In the genomic region with DNA sequence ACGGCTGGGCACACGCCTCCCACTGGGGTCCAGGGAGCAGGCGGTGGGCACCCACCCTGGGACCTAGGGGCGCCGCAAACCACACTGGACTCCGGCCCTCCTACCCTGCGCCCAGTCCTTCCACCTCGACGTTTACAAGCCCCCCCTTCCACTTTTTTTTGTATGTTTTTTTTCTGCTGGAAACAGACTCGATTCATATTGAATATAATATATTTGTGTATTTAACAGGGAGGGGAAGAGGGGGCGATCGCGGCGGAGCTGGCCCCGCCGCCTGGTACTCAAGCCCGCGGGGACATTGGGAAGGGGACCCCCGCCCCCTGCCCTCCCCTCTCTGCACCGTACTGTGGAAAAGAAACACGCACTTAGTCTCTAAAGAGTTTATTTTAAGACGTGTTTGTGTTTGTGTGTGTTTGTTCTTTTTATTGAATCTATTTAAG, we compare ENCODE assay signal across 9 cellular contexts. TPM values are rescaled to one million over a fixed set of nuclear protein-coding genes. Genes with fewer than 3 reads are reported as not detected.
A peak's percentile ranks its signal among the peaks of the same experiment; 100 is the strongest.
DNase-seq lines count a peak whose midpoint lies in the region; ATAC-seq and TF ChIP-seq lines count a peak whose summit lies in the region.
"Had no signal": no experiment of that assay in that cellular context is flagged by ENCODE, and none has a peak within 500 bp of the region (broad histone marks: within the 10 kb centered on the region; RNA-seq: fewer than 3 reads in every experiment).

No MANE protein-coding gene starts in this region.

- H3K4me3 ChIP-seq in GM23338 (peak overlapping the region; percentile 83), SU-DHL-6 (ENCODE audit: insufficient read depth, low read length, poor library complexity, severe bottlenecking) (peak overlapping the region; percentile 60), esophagus muscularis mucosa (peak overlapping the region; percentile 87 to 97 (median 90)), retinal pigment epithelial cell (ENCODE audit: low read length) (peak overlapping the region; percentile 76)

- intact Hi-C loops in esophagus muscularis mucosa (cut with DNase I) = no loop called here

- H3K4me1 Mint-ChIP-seq in GM23338 = peaks cover 38% of the 10 kb centered on the region

- WGBS in esophagus muscularis mucosa = under 1% methylated on average over 22 of the region's 22 CpGs

- TF ChIP-seq POLR2A in esophagus muscularis mucosa (IDR thresholded peaks at IDR 0.05; ENCODE audit: low read depth) = no peak

- no peak for TF ChIP-seq CTCF in GM23338 (conservative IDR thresholded peaks at IDR 0.05; ENCODE audit: low read depth in 2 of 2)
- TF ChIP-seq CTCF in SU-DHL-6 (IDR thresholded peaks at IDR 0.05; ENCODE audit: insufficient read depth, low read length, poor library complexity, severe bottlenecking) = no peak
- TF ChIP-seq CTCF in esophagus muscularis mucosa (IDR thresholded peaks at IDR 0.05) = no peak
- no peak for TF ChIP-seq CTCF in retinal pigment epithelial cell (conservative IDR thresholded peaks at IDR 0.05; ENCODE audit: low read depth, low read length)

- H3K9ac ChIP-seq in SU-DHL-6 (ENCODE audit: low read length) = peak overlapping the region; percentile 77

- peak overlapping the region; percentile 85 for H3K4me3 Mint-ChIP-seq in GM23338

- no peak overlapping the region for H2AFZ ChIP-seq in GM23338
- peak overlapping the region; percentile 65 for H2AFZ ChIP-seq in SU-DHL-6 (ENCODE audit: low read depth, low read length, severe bottlenecking)

- peaks cover 40% of the 10 kb centered on the region for H3K4me1 ChIP-seq in GM23338 (ENCODE audit: insufficient read depth)
- peaks cover 34 to 54% (median 52%) of the 10 kb centered on the region in 4 donors for H3K4me1 ChIP-seq in esophagus muscularis mucosa

- no peak overlapping the region for H3K27ac Mint-ChIP-seq in GM23338

- TF ChIP-seq EP300 in esophagus muscularis mucosa (IDR thresholded peaks at IDR 0.05) = no peak

- H3K9me3 Mint-ChIP-seq in GM23338 = peaks cover 3% of the 10 kb centered on the region; the same call in 2 of the 3 replicates

- ATAC-seq in GM23338 (no peak), GM21576 (IDR thresholded peaks at IDR 0.05; ENCODE audit: unreplicated experiment) (no peak), HG03521 (IDR thresholded peaks at IDR 0.05; ENCODE audit: unreplicated experiment) (no peak), HG03439 (IDR thresholded peaks at IDR 0.05; ENCODE audit: unreplicated experiment) (no peak)

- no peaks in the 10 kb centered on the region for H3K36me3 ChIP-seq in GM23338 (ENCODE audit: insufficient read depth)
- no peaks in the 10 kb centered on the region for H3K36me3 ChIP-seq in SU-DHL-6 (ENCODE audit: low read length)
- H3K36me3 ChIP-seq in esophagus muscularis mucosa = peaks cover 0 to 17% (median 4%) of the 10 kb centered on the region in 4 donors

- peaks cover 18% of the 10 kb centered on the region for H3K36me3 Mint-ChIP-seq in GM23338 (ENCODE audit: low read depth)

- H3K9me2 ChIP-seq in GM23338 (ENCODE audit: insufficient read depth) = no peaks in the 10 kb centered on the region
- no peaks in the 10 kb centered on the region for H3K9me2 ChIP-seq in SU-DHL-6 (replicated peaks; ENCODE audit: insufficient read depth, low read length)

- H3K27me3 Mint-ChIP-seq in GM23338 (ENCODE audit: insufficient read depth, low read depth, poor library complexity) = peaks cover 46% of the 10 kb centered on the region

- no peaks in the 10 kb centered on the region for H4K20me1 ChIP-seq in GM23338 (replicated peaks; ENCODE audit: insufficient read depth)
- H4K20me1 ChIP-seq in SU-DHL-6 (ENCODE audit: low read depth, low read length) = no peaks in the 10 kb centered on the region

- H3K79me2 ChIP-seq in GM23338 (replicated peaks; ENCODE audit: insufficient read depth) (no peaks in the 10 kb centered on the region), SU-DHL-6 (ENCODE audit: insufficient read depth, low read length) (no peaks in the 10 kb centered on the region)

- H3F3A ChIP-seq in GM23338 (replicated peaks; ENCODE audit: low read depth) (peaks cover 35% of the 10 kb centered on the region), SU-DHL-6 (ENCODE audit: insufficient read depth) (peaks cover 36% of the 10 kb centered on the region)

- H3K4me2 ChIP-seq in GM23338 (peak overlapping the region; percentile 96), SU-DHL-6 (ENCODE audit: low read depth, low read length, poor library complexity, severe bottlenecking) (peak overlapping the region; percentile 94)

- H3K27me3 ChIP-seq in GM23338 (ENCODE audit: insufficient read depth) (peaks cover 27% of the 10 kb centered on the region), SU-DHL-6 (ENCODE audit: low read length) (no peaks in the 10 kb centered on the region), esophagus muscularis mucosa (no peaks in the 10 kb centered on the region)

- H3K9me3 ChIP-seq in SU-DHL-6 (ENCODE audit: insufficient read depth, low read length) = no peaks in the 10 kb centered on the region
- H3K9me3 ChIP-seq in esophagus muscularis mucosa = peaks cover 0 to 3% (median 0%) of the 10 kb centered on the region in 4 donors

- DNase-seq in GM23338 (ENCODE audit: low spot score) (no peak), esophagus muscularis mucosa (ENCODE audit: extremely low spot score) (no peak), retinal pigment epithelial cell (ENCODE audit: low read depth) (no peak)
- no peak for DNase-seq in stimulated activated CD4-positive, alpha-beta T cell treated with anti-CD3 and anti-CD28 coated beads, Interleukin-2, amount 100 ng/mL, for 24 hours

- peak overlapping the region; percentile 90 for H3K27ac ChIP-seq in GM23338 (ENCODE audit: low read depth)
- peak overlapping the region; percentile 70 for H3K27ac ChIP-seq in SU-DHL-6 (ENCODE audit: low read depth, low read length)
- peak overlapping the region; percentile 97 to 99 (median 99) for H3K27ac ChIP-seq in esophagus muscularis mucosa (replicated peaks in 1 of 4)

TF ChIP-seq in GM23338, 12 proteins besides CTCF, POLR2A, EP300 and RAD21 (continues in another document):
- TF ChIP-seq EZH2 (IDR thresholded peaks at IDR 0.05; ENCODE audit: low read depth, unreplicated experiment) (no peak), JUNB (IDR thresholded peaks at IDR 0.05; ENCODE audit: unreplicated experiment) (no peak), POLR2AphosphoS5 (IDR thresholded peaks at IDR 0.05; ENCODE audit: low read depth) (no peak), STAT1 (IDR thresholded peaks at IDR 0.05; ENCODE audit: unreplicated experiment) (no peak)
- TF ChIP-seq, protein P1, sequence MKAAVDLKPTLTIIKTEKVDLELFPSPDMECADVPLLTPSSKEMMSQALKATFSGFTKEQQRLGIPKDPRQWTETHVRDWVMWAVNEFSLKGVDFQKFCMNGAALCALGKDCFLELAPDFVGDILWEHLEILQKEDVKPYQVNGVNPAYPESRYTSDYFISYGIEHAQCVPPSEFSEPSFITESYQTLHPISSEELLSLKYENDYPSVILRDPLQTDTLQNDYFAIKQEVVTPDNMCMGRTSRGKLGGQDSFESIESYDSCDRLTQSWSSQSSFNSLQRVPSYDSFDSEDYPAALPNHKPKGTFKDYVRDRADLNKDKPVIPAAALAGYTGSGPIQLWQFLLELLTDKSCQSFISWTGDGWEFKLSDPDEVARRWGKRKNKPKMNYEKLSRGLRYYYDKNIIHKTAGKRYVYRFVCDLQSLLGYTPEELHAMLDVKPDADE (IDR thresholded peaks at IDR 0.05) = no peak

RNA-seq across cellular contexts. Expression of gene JUNB, which starts 1.6 kb away (rescaled TPM):
- 16.0 and 20.2 TPM in 2 replicates for total RNA-seq in GM23338 (2014; rRNA removed; shearing (Covaris generic))
- polyA plus RNA-seq in GM23338 (2016; fragmentation: Nextera tagmentation; extraction: Ambion mirVana) = 7.7 and 7.8 TPM in 2 replicates
- total RNA-seq in esophagus muscularis mucosa = 1,000 to 10,000 TPM in 1 of 4 donors, 100 to 1,000 TPM in 2, 10 to 100 TPM in 1; 82.2 to 1,609 (median 182) TPM

RNA-seq across cellular contexts. Expression of gene PRDX2, which starts 8.7 kb away (rescaled TPM):
- total RNA-seq in GM23338 (2014; rRNA removed; shearing (Covaris generic)) = 465 and 486 TPM in 2 replicates
- polyA plus RNA-seq in GM23338 (2016; fragmentation: Nextera tagmentation; extraction: Ambion mirVana) = 314 and 346 TPM in 2 replicates
- 100 to 1,000 TPM; 236 to 275 (median 250) TPM for total RNA-seq in esophagus muscularis mucosa

RNA-seq across cellular contexts. Expression of gene THSD8, which starts 9.0 kb away (rescaled TPM):
- 0.38 TPM in 1 of 2 replicates, not detected in the other for total RNA-seq in GM23338 (2014; rRNA removed; shearing (Covaris generic))
- 38.5 and 42.2 TPM in 2 replicates for polyA plus RNA-seq in GM23338 (2016; fragmentation: Nextera tagmentation; extraction: Ambion mirVana)
- total RNA-seq in esophagus muscularis mucosa = under 1 TPM in 1 of 4 donors, not detected in 3; 0.65 TPM
- total RNA-seq: M059J had no signal

RNA-seq across cellular contexts. Expression of gene RNASEH2A, which starts 13.5 kb away (rescaled TPM):
- 62.6 and 68.2 TPM in 2 replicates for total RNA-seq in GM23338 (2014; rRNA removed; shearing (Covaris generic))
- 39.4 and 40.5 TPM in 2 replicates for polyA plus RNA-seq in GM23338 (2016; fragmentation: Nextera tagmentation; extraction: Ambion mirVana)
- 1 to 10 TPM; 2.7 to 6.6 (median 4.2) TPM for total RNA-seq in esophagus muscularis mucosa

RNA-seq across cellular contexts. Expression of gene HOOK2, which starts 17.5 kb away (rescaled TPM):
- 85.3 and 86.4 TPM in 2 replicates for total RNA-seq in GM23338 (2014; rRNA removed; shearing (Covaris generic))
- polyA plus RNA-seq in GM23338 (2016; fragmentation: Nextera tagmentation; extraction: Ambion mirVana) = 46.9 and 56.9 TPM in 2 replicates
- total RNA-seq in esophagus muscularis mucosa = 10 to 100 TPM in 3 of 4 donors, 1 to 10 TPM in 1; 7.1 to 17.0 (median 12.6) TPM
